18 cellular contexts compared by ENCODE assay signal in the genomic region with DNA sequence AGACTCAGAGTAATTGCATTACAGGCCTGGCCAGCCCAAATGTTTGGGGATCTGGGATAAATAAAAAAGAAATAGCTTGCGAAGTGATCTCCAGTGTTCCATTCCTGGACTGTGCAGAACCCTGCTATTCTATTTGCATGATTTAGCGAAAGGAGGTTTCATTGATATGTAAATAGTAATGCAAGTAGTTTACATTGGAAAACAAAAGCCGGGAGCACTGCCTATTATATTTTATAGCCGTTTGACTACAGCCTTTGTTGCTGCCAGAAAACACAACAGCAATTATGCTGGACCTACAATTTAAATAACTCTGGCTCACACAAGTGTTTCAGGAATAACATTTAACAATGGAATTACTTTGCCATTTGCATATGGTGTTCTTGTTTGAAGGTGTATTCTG.
DNase-seq lines count a peak whose midpoint lies in the region; ATAC-seq and TF ChIP-seq lines count a peak whose summit lies in the region.
"Had no signal": no experiment of that assay in that cellular context is flagged by ENCODE, and none has a peak within 500 bp of the region (broad histone marks: within the 10 kb centered on the region; RNA-seq: fewer than 3 reads in every experiment).

No MANE protein-coding gene starts in this region.

- intact Hi-C loops in ascending aorta (cut with DNase I), result no loop called here

- H3K4me2 ChIP-seq in Karpas-422 (ENCODE audit: low read depth, low read length, poor library complexity, severe bottlenecking), result peak overlapping the region; percentile 0

- H3K9me2 ChIP-seq in Karpas-422 (replicated peaks; ENCODE audit: insufficient read depth, low read length), result no peaks in the 10 kb centered on the region

- peaks cover 8% of the 10 kb centered on the region for H3K9me3 ChIP-seq in CD8-positive, alpha-beta memory T cell (ENCODE audit: low read length)
- H3K9me3 ChIP-seq in Karpas-422 (ENCODE audit: low read length), result peaks cover 4% of the 10 kb centered on the region; the same call in 1 of the 2 replicates
- no peaks in the 10 kb centered on the region for H3K9me3 ChIP-seq in ascending aorta
- H3K9me3 ChIP-seq: pancreas had no signal

- no peaks in the 10 kb centered on the region for H3K27me3 Mint-ChIP-seq in CD8-positive, alpha-beta memory T cell
- peaks cover 6% of the 10 kb centered on the region for H3K27me3 Mint-ChIP-seq in WTC11 (ENCODE audit: low read depth)
- H3K27me3 Mint-ChIP-seq in memory B cell, result no peaks in the 10 kb centered on the region
- H3K27me3 Mint-ChIP-seq: activated CD4-positive, alpha-beta T cell treated with anti-CD3 and anti-CD28 coated beads for 36 hours had no signal

- H3K79me2 ChIP-seq in Karpas-422 (ENCODE audit: low read length), result peaks cover 16% of the 10 kb centered on the region

- no peaks in the 10 kb centered on the region for H3K27me3 ChIP-seq in CD8-positive, alpha-beta memory T cell (ENCODE audit: insufficient read depth, low read length, poor library complexity, severe bottlenecking)
- H3K27me3 ChIP-seq in Karpas-422 (ENCODE audit: low read length), result no peaks in the 10 kb centered on the region
- no peaks in the 10 kb centered on the region for H3K27me3 ChIP-seq in ascending aorta
- H3K27me3 ChIP-seq: foreskin keratinocyte had no signal

- H3K36me3 Mint-ChIP-seq in CD8-positive, alpha-beta memory T cell, result peaks cover 3 to 48% (median 6%) of the 10 kb centered on the region in 3 donors
- H3K36me3 Mint-ChIP-seq in WTC11 (peaks cover 12% of the 10 kb centered on the region), memory B cell (peaks cover 30% of the 10 kb centered on the region)

- ATAC-seq in WTC11 (no peak), memory B cell (ENCODE audit: low read depth) (no peak), GM19467 (IDR thresholded peaks at IDR 0.05; ENCODE audit: unreplicated experiment) (no peak)
- ATAC-seq: activated CD4-positive, alpha-beta T cell treated with anti-CD3 and anti-CD28 coated beads for 36 hours; activated T-cell treated with anti-CD3 and anti-CD28 coated beads, Interleukin-2, amount 50 U/mL, for 4 hours; foreskin keratinocyte; pancreas had no signal

- H3K9me3 Mint-ChIP-seq in CD8-positive, alpha-beta memory T cell, result peaks cover 14 to 38% (median 26%) of the 10 kb centered on the region in 5 donors
- peaks cover 21% of the 10 kb centered on the region for H3K9me3 Mint-ChIP-seq in WTC11
- peaks cover 15% of the 10 kb centered on the region for H3K9me3 Mint-ChIP-seq in memory B cell

- no peak for TF ChIP-seq CTCF in WTC11 (IDR thresholded peaks at IDR 0.05)
- TF ChIP-seq CTCF in ascending aorta (IDR thresholded peaks at IDR 0.05), result no peak

- no peak overlapping the region for H3K4me3 Mint-ChIP-seq in CD8-positive, alpha-beta memory T cell
- H3K4me3 Mint-ChIP-seq in WTC11, result peak overlapping the region; percentile 46
- no peak overlapping the region for H3K4me3 Mint-ChIP-seq in memory B cell
- H3K4me3 Mint-ChIP-seq: activated CD4-positive, alpha-beta T cell treated with anti-CD3 and anti-CD28 coated beads for 36 hours; activated T-cell treated with anti-CD3 and anti-CD28 coated beads, Interleukin-2, amount 50 U/mL, for 4 hours had no signal

- no peak overlapping the region for H3K9ac ChIP-seq in Karpas-422 (ENCODE audit: low read length)

- H2AFZ ChIP-seq in Karpas-422 (ENCODE audit: low read length), result no peak overlapping the region

- no peak overlapping the region for H3K4me3 ChIP-seq in CD8-positive, alpha-beta memory T cell (ENCODE audit: low read length)
- no peak overlapping the region for H3K4me3 ChIP-seq in Karpas-422 (ENCODE audit: low read length)
- H3K4me3 ChIP-seq in ascending aorta, result no peak overlapping the region
- H3K4me3 ChIP-seq: pancreas, thoracic aorta had no signal

- peaks cover 14 to 19% (median 17%) of the 10 kb centered on the region in 3 donors for H3K4me1 Mint-ChIP-seq in CD8-positive, alpha-beta memory T cell
- H3K4me1 Mint-ChIP-seq in WTC11 (peaks cover 41% of the 10 kb centered on the region), memory B cell (peaks cover 23% of the 10 kb centered on the region)

- no peaks in the 10 kb centered on the region for H3K36me3 ChIP-seq in CD8-positive, alpha-beta memory T cell (ENCODE audit: insufficient read depth, low read length)
- peaks cover 9% of the 10 kb centered on the region; the same call in 1 of the 2 replicates for H3K36me3 ChIP-seq in Karpas-422 (ENCODE audit: insufficient read depth, low read length)
- H3K36me3 ChIP-seq in ascending aorta, result no peaks in the 10 kb centered on the region
- H3K36me3 ChIP-seq: pancreas, thoracic aorta had no signal

- peak overlapping the region; percentile 38 for H3K27ac ChIP-seq in CD8-positive, alpha-beta memory T cell (ENCODE audit: low read depth, low read length)
- H3K27ac ChIP-seq in Karpas-422 (ENCODE audit: low read length) (peak overlapping the region; percentile 94), ascending aorta (no peak overlapping the region)
- H3K27ac ChIP-seq: foreskin keratinocyte, pancreas, thoracic aorta had no signal

- no peaks in the 10 kb centered on the region for H4K20me1 ChIP-seq in Karpas-422 (ENCODE audit: insufficient read depth, low read depth, low read length)

- DNase-seq in CD8-positive, alpha-beta memory T cell, result no peak
- DNase-seq in Karpas-422 (no peak), WTC11 (ENCODE audit: low spot score) (no peak), memory B cell (ENCODE audit: low spot score in 2 of 2) (no peak), ascending aorta (ENCODE audit: low spot score in 2 of 2) (no peak)
- DNase-seq in activated effector memory CD4-positive, alpha-beta T cell treated with anti-CD3 and anti-CD28 coated beads, Interleukin-2, amount 50 U/mL, for 16 hours, result no peak
- DNase-seq: activated CD4-positive, alpha-beta T cell treated with anti-CD3 and anti-CD28 coated beads for 36 hours; activated T-cell treated with anti-CD3 and anti-CD28 coated beads, Interleukin-2, amount 50 U/mL, for 4 hours; AML-193; DMS153; foreskin keratinocyte; NCI-H345; OCI-M1; pancreas; stimulated activated CD4-positive, alpha-beta T cell treated with anti-CD3 and anti-CD28 coated beads, Interleukin-4, amount 100 ng/mL, for 1 hour; T-helper 9 cell had no signal

- POLR2A ChIA-PET in CD8-positive, alpha-beta memory T cell (lab: Charles Lee), result no interaction called here
- POLR2A ChIA-PET in WTC11 (lab: Charles Lee), result no interaction called here

- CTCF ChIA-PET in CD8-positive, alpha-beta memory T cell (lab: Charles Lee), result no interaction called here
- CTCF ChIA-PET in WTC11 (lab: Charles Lee), result interaction anchor here (1.3 to 2.5 kb wide), 3 partner anchors 21 to 78 kb away, joined by 4 to 12 read pairs (median 12); no protein-coding TSS in a partner anchor

- H3K27ac Mint-ChIP-seq in CD8-positive, alpha-beta memory T cell, result peak overlapping the region in 6 of 8 donors; percentile 82 to 93 (median 91)
- peak overlapping the region; percentile 82; the same call in 1 of the 2 replicates for H3K27ac Mint-ChIP-seq in WTC11
- peak overlapping the region; percentile 83 for H3K27ac Mint-ChIP-seq in memory B cell
- H3K27ac Mint-ChIP-seq: activated CD4-positive, alpha-beta T cell treated with anti-CD3 and anti-CD28 coated beads for 36 hours had no signal

- peaks cover 16% of the 10 kb centered on the region for H3K4me1 ChIP-seq in CD8-positive, alpha-beta memory T cell (ENCODE audit: insufficient read depth, low read length)
- H3K4me1 ChIP-seq in Karpas-422 (ENCODE audit: low read length) (peaks cover 57% of the 10 kb centered on the region), ascending aorta (no peaks in the 10 kb centered on the region)
- H3K4me1 ChIP-seq: foreskin keratinocyte, pancreas had no signal

TF ChIP-seq in WTC11, 78 proteins besides CTCF, POLR2A, EP300 and RAD21 (continues in another document):
- TF ChIP-seq, protein P1, sequence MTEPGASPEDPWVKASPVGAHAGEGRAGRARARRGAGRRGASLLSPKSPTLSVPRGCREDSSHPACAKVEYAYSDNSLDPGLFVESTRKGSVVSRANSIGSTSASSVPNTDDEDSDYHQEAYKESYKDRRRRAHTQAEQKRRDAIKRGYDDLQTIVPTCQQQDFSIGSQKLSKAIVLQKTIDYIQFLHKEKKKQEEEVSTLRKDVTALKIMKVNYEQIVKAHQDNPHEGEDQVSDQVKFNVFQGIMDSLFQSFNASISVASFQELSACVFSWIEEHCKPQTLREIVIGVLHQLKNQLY (CRISPR knock-in tag; IDR thresholded peaks at IDR 0.05), result no peak
- TF ChIP-seq, protein P2, sequence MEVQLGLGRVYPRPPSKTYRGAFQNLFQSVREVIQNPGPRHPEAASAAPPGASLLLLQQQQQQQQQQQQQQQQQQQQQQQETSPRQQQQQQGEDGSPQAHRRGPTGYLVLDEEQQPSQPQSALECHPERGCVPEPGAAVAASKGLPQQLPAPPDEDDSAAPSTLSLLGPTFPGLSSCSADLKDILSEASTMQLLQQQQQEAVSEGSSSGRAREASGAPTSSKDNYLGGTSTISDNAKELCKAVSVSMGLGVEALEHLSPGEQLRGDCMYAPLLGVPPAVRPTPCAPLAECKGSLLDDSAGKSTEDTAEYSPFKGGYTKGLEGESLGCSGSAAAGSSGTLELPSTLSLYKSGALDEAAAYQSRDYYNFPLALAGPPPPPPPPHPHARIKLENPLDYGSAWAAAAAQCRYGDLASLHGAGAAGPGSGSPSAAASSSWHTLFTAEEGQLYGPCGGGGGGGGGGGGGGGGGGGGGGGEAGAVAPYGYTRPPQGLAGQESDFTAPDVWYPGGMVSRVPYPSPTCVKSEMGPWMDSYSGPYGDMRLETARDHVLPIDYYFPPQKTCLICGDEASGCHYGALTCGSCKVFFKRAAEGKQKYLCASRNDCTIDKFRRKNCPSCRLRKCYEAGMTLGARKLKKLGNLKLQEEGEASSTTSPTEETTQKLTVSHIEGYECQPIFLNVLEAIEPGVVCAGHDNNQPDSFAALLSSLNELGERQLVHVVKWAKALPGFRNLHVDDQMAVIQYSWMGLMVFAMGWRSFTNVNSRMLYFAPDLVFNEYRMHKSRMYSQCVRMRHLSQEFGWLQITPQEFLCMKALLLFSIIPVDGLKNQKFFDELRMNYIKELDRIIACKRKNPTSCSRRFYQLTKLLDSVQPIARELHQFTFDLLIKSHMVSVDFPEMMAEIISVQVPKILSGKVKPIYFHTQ (CRISPR knock-in tag; IDR thresholded peaks at IDR 0.05), result no peak
- TF ChIP-seq ZNF396 (CRISPR knock-in tag; IDR thresholded peaks at IDR 0.05; ENCODE audit: borderline replicate concordance) (no peak), SP1 (CRISPR knock-in tag; conservative IDR thresholded peaks at IDR 0.05) (no peak)
- TF ChIP-seq, protein P3, sequence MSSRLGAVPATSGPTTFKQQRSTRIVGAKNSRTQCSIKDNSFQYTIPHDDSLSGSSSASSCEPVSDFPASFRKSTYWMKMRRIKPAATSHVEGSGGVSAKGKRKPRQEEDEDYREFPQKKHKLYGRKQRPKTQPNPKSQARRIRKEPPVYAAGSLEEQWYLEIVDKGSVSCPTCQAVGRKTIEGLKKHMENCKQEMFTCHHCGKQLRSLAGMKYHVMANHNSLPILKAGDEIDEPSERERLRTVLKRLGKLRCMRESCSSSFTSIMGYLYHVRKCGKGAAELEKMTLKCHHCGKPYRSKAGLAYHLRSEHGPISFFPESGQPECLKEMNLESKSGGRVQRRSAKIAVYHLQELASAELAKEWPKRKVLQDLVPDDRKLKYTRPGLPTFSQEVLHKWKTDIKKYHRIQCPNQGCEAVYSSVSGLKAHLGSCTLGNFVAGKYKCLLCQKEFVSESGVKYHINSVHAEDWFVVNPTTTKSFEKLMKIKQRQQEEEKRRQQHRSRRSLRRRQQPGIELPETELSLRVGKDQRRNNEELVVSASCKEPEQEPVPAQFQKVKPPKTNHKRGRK (CRISPR knock-in tag; IDR thresholded peaks at IDR 0.05; ENCODE audit: borderline replicate concordance), result no peak

Comparison
In these comparisons a context has a peak if more than half of its experiments do, and no peak if none do; other contexts are left out.
1. H3K27ac ChIP-seq: peak in CD8-positive, alpha-beta memory T cell (single experiment) and Karpas-422 (single experiment); none in ascending aorta (0 of 2).
2. Peak in every context shown above with its lines, with median percentiles within 50 percentile points of each other: H3K27ac Mint-ChIP-seq.